In the genomic region with DNA sequence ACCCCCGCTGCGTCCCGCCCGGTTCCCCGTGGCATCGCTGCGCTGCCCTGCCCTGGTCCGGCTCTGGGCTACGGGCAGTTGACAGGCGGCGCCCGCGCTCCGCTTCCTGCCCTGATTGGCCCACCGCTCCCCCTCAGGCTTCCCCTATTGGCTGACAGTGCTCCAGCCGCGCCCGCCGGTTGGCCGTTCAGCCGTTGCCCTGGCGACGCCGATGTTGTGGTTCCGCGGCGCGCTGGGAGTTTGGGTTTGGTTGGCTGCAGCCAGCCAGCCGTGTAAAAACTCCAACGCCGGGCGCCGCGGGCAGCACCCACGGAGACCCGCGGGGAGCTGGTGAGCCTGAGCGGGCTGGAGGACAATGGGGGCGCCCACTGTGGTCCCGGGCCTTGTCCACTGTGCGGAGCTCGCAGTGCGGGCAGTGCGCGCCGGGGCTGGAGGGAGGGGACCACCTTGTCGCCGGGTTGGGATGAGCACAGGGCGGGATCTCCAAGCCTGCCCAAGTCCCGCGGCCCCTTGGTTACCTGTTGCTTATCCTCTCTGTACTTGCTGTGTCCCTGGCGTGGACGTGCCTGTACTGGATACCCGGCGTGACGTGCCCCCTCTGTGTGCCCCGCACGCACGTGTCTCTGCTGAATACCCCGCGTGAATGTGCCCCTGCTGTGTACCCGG, we compare ENCODE assay signal across 8 cellular contexts. TPM values are rescaled to one million over a fixed set of nuclear protein-coding genes. Genes with fewer than 3 reads are reported as not detected.
A peak's percentile ranks its signal among the peaks of the same experiment; 100 is the strongest.
DNase-seq lines count a peak whose midpoint lies in the region; ATAC-seq and TF ChIP-seq lines count a peak whose summit lies in the region.

A gene (plus strand): TSS at position 243 of the 666 bp plus-strand sequence. CDS start 766 bp downstream, outside the sequence.

- in situ Hi-C loops in transverse colon (cut with MboI; ENCODE audit: low pct_ligation_motif_present in 1 of 4, low pct_unique_long_range_greater_than_20kb in 1 of 4, low sequenced_read_pairs in 3 of 4): no loop called here

- DNase-seq in H4 (ENCODE audit: low spot score): peak; percentile 94
- DNase-seq in LNCaP clone FGC (ENCODE audit: low read depth): no peak
- DNase-seq in T-cell: peak; percentile 59 to 88 (median 80)
- peak; percentile 77 for DNase-seq in amniotic stem cell (lab: John Stamatoyannopoulos, UW)
- peak; percentile 93 for DNase-seq in right atrium auricular region (ENCODE audit: low spot score)
- DNase-seq in posterior vena cava (ENCODE audit: low spot score): peak; percentile 98
- DNase-seq in transverse colon: peak; percentile 91

- CTCF ChIA-PET in T-cell (lab: Charles Lee): no interaction called here

- H3K36me3 ChIP-seq in ES-I3 (ENCODE audit: insufficient read depth, low read length) (no peaks in the 10 kb centered on the region), right atrium auricular region (no peaks in the 10 kb centered on the region), transverse colon (no peaks in the 10 kb centered on the region)

- H3K9me3 ChIP-seq in ES-I3 (ENCODE audit: control insufficient read depth, insufficient read depth, low read length) (no peaks in the 10 kb centered on the region), right atrium auricular region (no peaks in the 10 kb centered on the region), transverse colon (no peaks in the 10 kb centered on the region)

- peak within 1 kb of the TSS; percentile 77 to 86 (median 84) for H3K4me3 Mint-ChIP-seq in T-cell

- POLR2A ChIA-PET in T-cell (lab: Charles Lee): interaction anchor here in 1 of 2 donors (0.7 kb wide), 1 partner anchor 62 kb away, joined by 3 read pairs; no protein-coding TSS in a partner anchor

- H3K27ac ChIP-seq in right atrium auricular region: no peak within 1 kb of the TSS
- no peak within 1 kb of the TSS for H3K27ac ChIP-seq in transverse colon

- H3K9ac ChIP-seq in ES-I3 (ENCODE audit: low read depth, low read length): peak within 1 kb of the TSS; percentile 55; the same call in 1 of the 2 replicates

- H3K4me1 Mint-ChIP-seq in T-cell: peaks cover 6 to 15% (median 7%) of the 10 kb centered on the region in 3 donors

- no peak within 1 kb of the TSS for H3K27ac Mint-ChIP-seq in T-cell

- no peak for TF ChIP-seq POLR2A in transverse colon (IDR thresholded peaks at IDR 0.05)

- WGBS in transverse colon (ENCODE audit: low coverage in 1 of 2), 2 donors: 2% methylated on average over 36 of the region's 62 CpGs; no CpG with 5 or more reads in 1 of the 2 donors

- TF ChIP-seq CTCF in LNCaP clone FGC (IDR thresholded peaks at IDR 0.05; ENCODE audit: control insufficient read depth, extremely low read depth, insufficient read depth) (no peak), right atrium auricular region (IDR thresholded peaks at IDR 0.05) (peak in 1 of 2 donors; percentile 50), transverse colon (IDR thresholded peaks at IDR 0.05) (peak in 1 of 5 experiments; percentile 18)

- H3K27me3 ChIP-seq in right atrium auricular region (no peaks in the 10 kb centered on the region), transverse colon (peaks cover 33% of the 10 kb centered on the region)

- no peaks in the 10 kb centered on the region for H3K9me3 Mint-ChIP-seq in T-cell

- H3K4me1 ChIP-seq in ES-I3 (ENCODE audit: insufficient read depth, low read length) (peaks cover 35% of the 10 kb centered on the region), right atrium auricular region (peaks cover 0 to 14% of the 10 kb centered on the region in 2 donors), transverse colon (peaks cover 8 to 14% (median 12%) of the 10 kb centered on the region in 4 donors)

- H3K27me3 Mint-ChIP-seq in T-cell: peaks cover 15 to 28% of the 10 kb centered on the region in 2 donors

- peak within 1 kb of the TSS; percentile 32 for H3K4me3 ChIP-seq in LNCaP clone FGC (ENCODE audit: low read depth, low read length)
- H3K4me3 ChIP-seq in right atrium auricular region: peak within 1 kb of the TSS; percentile 40 to 62
- H3K4me3 ChIP-seq in transverse colon: peak within 1 kb of the TSS; percentile 8 to 54 (median 38)

- ATAC-seq in T-cell (replicated peaks in 1 of 4): peak; percentile 93 to 97 (median 97)

- no peak for TF ChIP-seq EP300 in transverse colon (IDR thresholded peaks at IDR 0.05; ENCODE audit: low read depth)

- H3K36me3 Mint-ChIP-seq in T-cell: no peaks in the 10 kb centered on the region

- intact Hi-C loops in posterior vena cava (cut with DNase I) (no loop called here), transverse colon (cut with DNase I; ENCODE audit: low total_unique reads) (no loop called here)

RNA-seq across cellular contexts. Expression of the gene that starts here (rescaled TPM):
- 0.06 and 0.08 TPM in 2 replicates for total RNA-seq in H4 (2014; rRNA removed; shearing (Covaris generic))
- total RNA-seq in T-cell: 1 to 10 TPM in 1 of 5 donors, under 1 TPM in 4; 0.18 to 2.0 (median 0.44) TPM
- not detected for total RNA-seq in right atrium auricular region
- total RNA-seq in posterior vena cava: not detected
- total RNA-seq in transverse colon: not detected

Comparison
In these comparisons a context has a peak if more than half of its experiments do, and no peak if none do; other contexts are left out.
1. Peak in DNase-seq in H4; RNA of the gene not detected or under 1 TPM.
2. Peak in DNase-seq and H3K4me3 ChIP-seq in right atrium auricular region; RNA of the gene not detected or under 1 TPM.
3. Peak in DNase-seq in posterior vena cava; RNA of the gene not detected or under 1 TPM.
4. Peak in DNase-seq and H3K4me3 ChIP-seq in transverse colon; RNA of the gene not detected or under 1 TPM.